In genomic region chr6:9942131-9942530, GRCh38 we compare ENCODE assay signal across 6 cellular contexts.
"Had no signal": no experiment of that assay in that cellular context is flagged by ENCODE, and none has a peak within 500 bp of the region (broad histone marks: within the 10 kb centered on the region; RNA-seq: fewer than 3 reads in every experiment).

No MANE protein-coding gene starts in this region.

- DNase-seq: IMR-90, KBM-7 had no signal

- H3K36me3 Mint-ChIP-seq: IgD-negative memory B cell had no signal

- H3K4me3 ChIP-seq: K562 had no signal

- H3K27me3 Mint-ChIP-seq: IgD-negative memory B cell had no signal

- H3K4me3 Mint-ChIP-seq: IgD-negative memory B cell had no signal

- H3K27ac ChIP-seq: HL-60 had no signal

- ATAC-seq: HepG2, K562 had no signal

- H3K4me1 Mint-ChIP-seq: IgD-negative memory B cell had no signal
